In genomic region chr2:235746257-235746934, GRCh38 we compare ENCODE assay signal across 8 cellular contexts.
DNase-seq lines count a peak whose midpoint lies in the region; ATAC-seq, FAIRE-seq and TF ChIP-seq lines count a peak whose summit lies in the region.

No MANE protein-coding gene starts in this region.

- no peaks in the 10 kb centered on the region for H3K27me3 ChIP-seq in MG63
- no peaks in the 10 kb centered on the region for H3K27me3 ChIP-seq in gastrocnemius medialis

- no peak overlapping the region for H3K27ac ChIP-seq in C4-2B
- H3K27ac ChIP-seq in gastrocnemius medialis, result no peak overlapping the region

- no peaks in the 10 kb centered on the region for H3K36me3 ChIP-seq in MG63
- H3K36me3 ChIP-seq in gastrocnemius medialis, result no peaks in the 10 kb centered on the region

- TF ChIP-seq CTCF in C4-2B (conservative IDR thresholded peaks at IDR 0.05) (peak; percentile 80), gastrocnemius medialis (IDR thresholded peaks at IDR 0.05 in 4 of 5, conservative IDR thresholded peaks at IDR 0.05 in 1 of 5) (peak; percentile 76 to 87 (median 83))

- DNase-seq in GM19239 (ENCODE audit: insufficient read length, low spot score) (peak; percentile 56), MG63 (peak; percentile 34), SK-MEL-5 (ENCODE audit: low read depth, low spot score) (peak; percentile 92), astrocyte of the hippocampus (ENCODE audit: low read depth, low spot score) (peak; percentile 90), hypothalamus (lab: John Stamatoyannopoulos, UW) (peak in 28 of 51 donors; percentile 14 to 78 (median 46)), gastrocnemius medialis (peak; percentile 23 to 62)

- FAIRE-seq in GM19239 (lab: Jason Lieb, UNC), result peak; percentile 37

- intact Hi-C loops in gastrocnemius medialis (cut with DNase I; ENCODE audit: low total_unique reads), result loop anchor here (1.0 to 5.0 kb wide), 4 partner anchors 76 to 609 kb away; no protein-coding TSS in a partner anchor

- in situ Hi-C loops in SK-MEL-5 (cut with HindIII; ENCODE audit: low pct_unique_long_range_greater_than_20kb, low sequenced_read_pairs) (no loop called here), gastrocnemius medialis (cut with MboI; ENCODE audit: low sequenced_read_pairs in 4 of 4) (loop anchor here (10.0 kb wide), 4 partner anchors 72 to 612 kb away; no protein-coding TSS in a partner anchor)

- TF ChIP-seq POLR2A in gastrocnemius medialis (IDR thresholded peaks at IDR 0.05), result no peak

- peak; percentile 90 to 92 for ATAC-seq in gastrocnemius medialis
- ATAC-seq in GM21447 (IDR thresholded peaks at IDR 0.05; ENCODE audit: unreplicated experiment), result no peak

- H3K9me3 ChIP-seq in MG63 (no peaks in the 10 kb centered on the region), gastrocnemius medialis (no peaks in the 10 kb centered on the region)

- no peak overlapping the region for H3K4me3 ChIP-seq in MG63
- H3K4me3 ChIP-seq in gastrocnemius medialis, result no peak overlapping the region

- peaks cover 3 to 11% of the 10 kb centered on the region in 2 donors for H3K4me1 ChIP-seq in gastrocnemius medialis

Comparison
In these comparisons a context has a peak if more than half of its experiments do, and no peak if none do; other contexts are left out.
1. DNase-seq: peak in every context shown above with its lines; median percentile 92 in SK-MEL-5; 90 in astrocyte of the hippocampus; 56 in GM19239; 46 in hypothalamus; 42 in gastrocnemius medialis; 34 in MG63.